6 cellular contexts compared by ENCODE assay signal in the genomic region with DNA sequence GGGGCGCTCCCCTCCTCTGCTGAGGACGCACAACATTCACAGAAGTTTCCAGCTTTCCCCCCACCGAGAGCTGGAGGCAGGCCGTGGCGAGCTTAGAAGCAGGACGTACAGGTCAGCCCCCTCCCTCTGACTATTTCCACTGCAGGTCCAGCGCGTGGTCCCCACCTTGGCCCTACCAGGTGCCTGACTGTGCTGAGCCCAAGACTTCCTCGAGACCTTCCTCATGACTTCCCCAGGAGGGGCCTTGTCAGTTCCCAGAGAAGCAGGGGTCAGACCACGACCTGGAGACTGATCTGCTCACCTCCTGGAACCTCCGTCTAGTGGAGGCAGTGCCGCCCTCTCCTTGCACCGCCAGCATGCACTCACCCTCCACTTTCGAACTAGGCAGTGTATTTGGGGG. TPM values are rescaled to one million over a fixed set of nuclear protein-coding genes. Genes with fewer than 3 reads are reported as not detected.
DNase-seq lines count a peak whose midpoint lies in the region; ATAC-seq and TF ChIP-seq lines count a peak whose summit lies in the region.
"Not testable (repeated sequence)": the region's sequence is repeated elsewhere in the genome, so short reads cannot be mapped to it uniquely, and the experiment has no call there.
"Had no signal": no experiment of that assay in that cellular context is flagged by ENCODE, and none has a peak within 500 bp of the region (broad histone marks: within the 10 kb centered on the region; RNA-seq: fewer than 3 reads in every experiment).

No MANE protein-coding gene starts in this region.

- peaks cover 11% of the 10 kb centered on the region for H3K27me3 Mint-ChIP-seq in GM23338 (ENCODE audit: insufficient read depth, low read depth, poor library complexity)
- not testable (repeated sequence) for H3K27me3 Mint-ChIP-seq in endodermal cell (ENCODE audit: insufficient read depth)

- ATAC-seq in GM23338, result peak; percentile 7; the same call in 2 of the 3 replicates
- not testable (repeated sequence) for ATAC-seq in omental fat pad (ENCODE audit: low FRiP score)

- peaks cover 21% of the 10 kb centered on the region for H4K20me1 ChIP-seq in GM23338 (replicated peaks; ENCODE audit: insufficient read depth)

- peaks cover 25% of the 10 kb centered on the region for H3K36me3 ChIP-seq in GM23338 (ENCODE audit: insufficient read depth)
- peaks cover 35% of the 10 kb centered on the region for H3K36me3 ChIP-seq in endodermal cell (ENCODE audit: control insufficient read depth, insufficient read depth, low read length)
- H3K36me3 ChIP-seq in spleen, result not testable (repeated sequence)

- not testable (repeated sequence) for H3K4me1 ChIP-seq in GM23338 (ENCODE audit: insufficient read depth); endodermal cell (ENCODE audit: control insufficient read depth, insufficient read depth, low read length)
- peaks cover 0 to 14% (median 3%) of the 10 kb centered on the region in 6 donors for H3K4me1 ChIP-seq in spleen

- WGBS in endodermal cell (ENCODE audit: insufficient coverage in 1 of 2, insufficient read length in 1 of 2), 2 experiments, result 95 to 100% methylated on average over 6 to 14 of the region's 14 CpGs
- WGBS in spleen, 5 donors, result 88 to 94% (median 90%) methylated on average over 11 to 14 of the region's 14 CpGs

- intact Hi-C loops in spleen (cut with DNase I; ENCODE audit: low total_unique reads), result loop anchor here (10.0 kb wide), 1 partner anchor 376 kb away; no protein-coding TSS in a partner anchor

- peaks cover 77% of the 10 kb centered on the region for H3K36me3 Mint-ChIP-seq in GM23338 (ENCODE audit: low read depth)
- H3K36me3 Mint-ChIP-seq in endodermal cell (ENCODE audit: low read depth), result peaks cover 43% of the 10 kb centered on the region

- not testable (repeated sequence) for H2AFZ ChIP-seq in GM23338

- H3K27ac Mint-ChIP-seq in GM23338, endodermal cell: not testable (repeated sequence)

- H3K4me3 ChIP-seq in GM23338; endodermal cell (ENCODE audit: low read length); spleen: not testable (repeated sequence)

- TF ChIP-seq POLR2A in spleen (IDR thresholded peaks at IDR 0.05), result not testable (repeated sequence)

- H3K9me3 Mint-ChIP-seq in GM23338, endodermal cell: not testable (repeated sequence)

- 0 out of 2 replicates have a peak, but pooled peaks cover 16% of the 10 kb centered on the region for H3F3A ChIP-seq in GM23338 (replicated peaks; ENCODE audit: low read depth)

- H3K79me2 ChIP-seq in GM23338 (replicated peaks; ENCODE audit: insufficient read depth), result not testable (repeated sequence)

- DNase-seq in GM23338 (ENCODE audit: low spot score), result not testable (repeated sequence)
- DNase-seq in endodermal cell (peak; percentile 32), mesenteric fat pad (ENCODE audit: low spot score) (peak; percentile 67), omental fat pad (ENCODE audit: low spot score) (peak; percentile 20), spleen (peak; percentile 48)

- not testable (repeated sequence) for H3K27ac ChIP-seq in GM23338 (ENCODE audit: low read depth); endodermal cell (ENCODE audit: low read depth, low read length); spleen

- H3K27me3 ChIP-seq in GM23338 (ENCODE audit: insufficient read depth); endodermal cell (ENCODE audit: control insufficient read depth, insufficient read depth, low read length, poor library complexity, severe bottlenecking); spleen (replicated peaks in 1 of 7): not testable (repeated sequence)

- H3K4me3 Mint-ChIP-seq in GM23338, endodermal cell: not testable (repeated sequence)

- H3K9me3 ChIP-seq in endodermal cell (ENCODE audit: control insufficient read depth, low read length); spleen: not testable (repeated sequence)

- H3K9me2 ChIP-seq in GM23338 (ENCODE audit: insufficient read depth), result not testable (repeated sequence)

- not testable (repeated sequence) for H3K9ac ChIP-seq in endodermal cell (ENCODE audit: extremely low read depth, low read length, poor library complexity, severe bottlenecking)

- TF ChIP-seq CTCF in GM23338 (conservative IDR thresholded peaks at IDR 0.05; ENCODE audit: low read depth in 2 of 2); endodermal cell (conservative IDR thresholded peaks at IDR 0.05); omental fat pad (IDR thresholded peaks at IDR 0.05); spleen (IDR thresholded peaks at IDR 0.05 in 8 of 11, conservative IDR thresholded peaks at IDR 0.05 in 3 of 11): not testable (repeated sequence)

- H3K4me1 Mint-ChIP-seq in GM23338, result peaks cover 14% of the 10 kb centered on the region
- not testable (repeated sequence) for H3K4me1 Mint-ChIP-seq in endodermal cell

- not testable (repeated sequence) for H3K4me2 ChIP-seq in GM23338

RNA-seq across cellular contexts. Expression of a gene that starts 7.1 kb away (rescaled TPM):
- 27.8 and 37.0 TPM in 2 replicates for total RNA-seq in GM23338 (2014; rRNA removed; shearing (Covaris generic))
- polyA plus RNA-seq in GM23338 (2016; fragmentation: Nextera tagmentation; extraction: Ambion mirVana), result 13.6 and 16.8 TPM in 2 replicates
- total RNA-seq in endodermal cell, result 10 to 100 TPM; 45.6 to 51.8 TPM
- 27.7 TPM for polyA plus RNA-seq in endodermal cell (2013, experiment 1 of 2)
- polyA plus RNA-seq in endodermal cell (2013, experiment 2 of 2), result 26.4 TPM
- 35.0 TPM for total RNA-seq in mesenteric fat pad
- 10 to 100 TPM; 18.6 to 31.6 (median 29.6) TPM for total RNA-seq in omental fat pad
- total RNA-seq in spleen, result 10 to 100 TPM; 30.7 to 38.5 (median 33.4) TPM
- 10 to 100 TPM in 2 of 3 donors, 1 to 10 TPM in 1; 8.9 to 13.9 (median 10.3) TPM for polyA plus RNA-seq in spleen

RNA-seq across cellular contexts. Expression of a gene that starts 54.1 kb away (rescaled TPM):
- total RNA-seq in GM23338 (2014; rRNA removed; shearing (Covaris generic)), result 103 and 120 TPM in 2 replicates
- polyA plus RNA-seq in GM23338 (2016; fragmentation: Nextera tagmentation; extraction: Ambion mirVana), result 74.6 and 82.6 TPM in 2 replicates
- 10 to 100 TPM; 19.5 to 37.3 TPM for total RNA-seq in endodermal cell
- polyA plus RNA-seq in endodermal cell (2013, experiment 1 of 2), result 26.7 TPM
- 23.6 TPM for polyA plus RNA-seq in endodermal cell (2013, experiment 2 of 2)
- total RNA-seq in mesenteric fat pad, result 187 TPM
- total RNA-seq in omental fat pad, result 100 to 1,000 TPM in 2 of 4 donors, 10 to 100 TPM in 2; 42.3 to 553 (median 270) TPM
- 1 to 10 TPM; 1.2 to 4.7 (median 2.0) TPM for total RNA-seq in spleen
- 1 to 10 TPM; 1.2 to 1.5 (median 1.5) TPM for polyA plus RNA-seq in spleen
- total RNA-seq: Calu3 had no signal
